Comparison of ENCODE assay signal across 20 cellular contexts in genomic region chr5:33400675-33401074, GRCh38. TPM values are rescaled to one million over a fixed set of nuclear protein-coding genes. Genes with fewer than 3 reads are reported as not detected.
A peak's percentile ranks its signal among the peaks of the same experiment; 100 is the strongest.
DNase-seq lines count a peak whose midpoint lies in the region; ATAC-seq and TF ChIP-seq lines count a peak whose summit lies in the region.
"Had no signal": no experiment of that assay in that cellular context is flagged by ENCODE, and none has a peak within 500 bp of the region (broad histone marks: within the 10 kb centered on the region; RNA-seq: fewer than 3 reads in every experiment).

No MANE protein-coding gene starts in this region.

- H3K27ac ChIP-seq in left lung = no peak overlapping the region
- H3K27ac ChIP-seq: cardiac muscle cell, heart left ventricle had no signal

- intact Hi-C loops in left lung (cut with DNase I) = no loop called here

- H3K9me3 ChIP-seq in left lung = no peaks in the 10 kb centered on the region
- H3K9me3 ChIP-seq: heart left ventricle had no signal

- H3K27me3 ChIP-seq in left lung = no peaks in the 10 kb centered on the region
- H3K27me3 ChIP-seq: cardiac muscle cell, heart left ventricle had no signal

- peak; percentile 58 for ATAC-seq in GM19328 (IDR thresholded peaks at IDR 0.05; ENCODE audit: unreplicated experiment)
- ATAC-seq in HG03565 (IDR thresholded peaks at IDR 0.05; ENCODE audit: unreplicated experiment) = peak; percentile 40
- no peak for ATAC-seq in HG03095 (IDR thresholded peaks at IDR 0.05; ENCODE audit: unreplicated experiment)
- ATAC-seq in left lung = no peak
- ATAC-seq in HG03108 (IDR thresholded peaks at IDR 0.05; ENCODE audit: unreplicated experiment) = no peak
- ATAC-seq: heart left ventricle, natural killer cell, Right ventricle myocardium inferior had no signal

- TF ChIP-seq CTCF in GM12865 (IDR thresholded peaks at IDR 0.05; ENCODE audit: insufficient read depth, low read depth, low read length, missing control alignments) = no peak
- TF ChIP-seq CTCF in left lung (IDR thresholded peaks at IDR 0.05) = no peak

- H3K4me3 ChIP-seq in GM12865 (ENCODE audit: low read depth, low read length) (no peak overlapping the region), left lung (no peak overlapping the region)
- H3K4me3 ChIP-seq: cardiac muscle cell, heart left ventricle, smooth muscle cell had no signal

- no peaks in the 10 kb centered on the region for H3K4me1 ChIP-seq in left lung
- H3K4me1 ChIP-seq: heart left ventricle had no signal

- no peaks in the 10 kb centered on the region for H3K36me3 ChIP-seq in left lung
- H3K36me3 ChIP-seq: cardiac muscle cell, heart left ventricle had no signal

- peak; percentile 12 for DNase-seq in GM12865 (ENCODE audit: low read depth)
- peak; percentile 62 for DNase-seq in dermis blood vessel endothelial cell
- no peak for DNase-seq in NCI-H524 treated with DMSO at 0.1 percent for 48 hours (lab: John Stamatoyannopoulos, UW)
- DNase-seq in left lung = no peak
- DNase-seq: activated CD4-positive, CD25-positive, alpha-beta regulatory T cell treated with anti-CD3 and anti-CD28 coated beads, Interleukin-2, amount 50 U/mL, for 72 hours; CD4-positive, alpha-beta memory T cell; DMS79 treated with DMSO at 0.1 percent for 48 hours; heart left ventricle; natural killer cell; NCI-H1105 treated with DMSO at 0.1 percent for 48 hours; posterior cingulate gyrus; stimulated activated CD4-positive, alpha-beta T cell treated with anti-CD3 and anti-CD28 coated beads, Interleukin-4, amount 100 ng/mL, for 4 hours; stimulated activated CD8-positive, alpha-beta memory T cell treated with anti-CD3 and anti-CD28 coated beads, Interleukin-4, amount 100 ng/mL, for 48 hours had no signal

RNA-seq across cellular contexts. Expression of gene TARS1, which starts 40.1 kb away (rescaled TPM):
- total RNA-seq in dermis blood vessel endothelial cell (196 and 227 TPM in 2 replicates), left lung (100 to 1,000 TPM in 1 of 2 donors, 10 to 100 TPM in 1; 94.6 to 118 TPM)

Comparison
In these comparisons a context has a peak if more than half of its experiments do, and no peak if none do; other contexts are left out.
1. DNase-seq: peak in GM12865 (single experiment) and dermis blood vessel endothelial cell (single experiment); none in NCI-H524 treated with DMSO at 0.1 percent for 48 hours (single experiment) and left lung (0 of 2).
2. ATAC-seq: peak in GM19328 (single experiment) and HG03565 (single experiment); none in HG03095 (single experiment), left lung (single experiment) and HG03108 (single experiment).